In the genomic region with DNA sequence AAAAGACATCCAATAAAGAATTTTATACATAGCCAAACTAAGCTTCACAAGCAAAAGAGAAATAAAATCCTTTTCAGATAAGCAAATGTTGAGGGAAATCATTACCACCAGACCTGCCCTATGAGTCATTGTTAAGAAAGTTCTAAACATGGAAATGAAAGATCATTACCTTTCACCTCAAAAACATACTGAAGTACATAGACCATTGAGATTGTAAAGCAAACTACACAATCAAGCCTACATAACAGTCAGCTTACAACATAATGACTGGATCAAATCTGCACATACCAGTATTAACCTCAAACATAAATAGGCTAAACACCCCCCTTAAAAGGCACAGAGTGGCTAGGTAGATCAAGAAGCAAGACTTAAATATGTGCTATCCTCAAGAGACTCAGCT, we compare ENCODE assay signal across 1 cellular context.
TF ChIP-seq lines count a peak whose summit lies in the region.

No MANE protein-coding gene starts in this region.

TF ChIP-seq in IMR-90, 13 proteins besides CTCF, POLR2A, EP300 and RAD21:
- TF ChIP-seq SMC3 (IDR thresholded peaks at IDR 0.05; ENCODE audit: low read depth, low read length) = no peak
- TF ChIP-seq FOS (IDR thresholded peaks at IDR 0.05; ENCODE audit: low read depth, low read length) = peak; percentile 81; the same call in 1 of the 2 replicates
- TF ChIP-seq RCOR1 (IDR thresholded peaks at IDR 0.05; ENCODE audit: insufficient replicate concordance, low read length) = no peak
- TF ChIP-seq, protein P1, sequence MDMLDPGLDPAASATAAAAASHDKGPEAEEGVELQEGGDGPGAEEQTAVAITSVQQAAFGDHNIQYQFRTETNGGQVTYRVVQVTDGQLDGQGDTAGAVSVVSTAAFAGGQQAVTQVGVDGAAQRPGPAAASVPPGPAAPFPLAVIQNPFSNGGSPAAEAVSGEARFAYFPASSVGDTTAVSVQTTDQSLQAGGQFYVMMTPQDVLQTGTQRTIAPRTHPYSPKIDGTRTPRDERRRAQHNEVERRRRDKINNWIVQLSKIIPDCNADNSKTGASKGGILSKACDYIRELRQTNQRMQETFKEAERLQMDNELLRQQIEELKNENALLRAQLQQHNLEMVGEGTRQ (IDR thresholded peaks at IDR 0.05; ENCODE audit: low read depth, low read length) = no peak
- TF ChIP-seq MAZ (IDR thresholded peaks at IDR 0.05; ENCODE audit: borderline replicate concordance, low read depth, low read length) = no peak
- TF ChIP-seq, protein P2, sequence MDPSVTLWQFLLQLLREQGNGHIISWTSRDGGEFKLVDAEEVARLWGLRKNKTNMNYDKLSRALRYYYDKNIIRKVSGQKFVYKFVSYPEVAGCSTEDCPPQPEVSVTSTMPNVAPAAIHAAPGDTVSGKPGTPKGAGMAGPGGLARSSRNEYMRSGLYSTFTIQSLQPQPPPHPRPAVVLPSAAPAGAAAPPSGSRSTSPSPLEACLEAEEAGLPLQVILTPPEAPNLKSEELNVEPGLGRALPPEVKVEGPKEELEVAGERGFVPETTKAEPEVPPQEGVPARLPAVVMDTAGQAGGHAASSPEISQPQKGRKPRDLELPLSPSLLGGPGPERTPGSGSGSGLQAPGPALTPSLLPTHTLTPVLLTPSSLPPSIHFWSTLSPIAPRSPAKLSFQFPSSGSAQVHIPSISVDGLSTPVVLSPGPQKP (IDR thresholded peaks at IDR 0.05; ENCODE audit: borderline replicate concordance, low read depth, low read length) = no peak
- TF ChIP-seq CEBPB (IDR thresholded peaks at IDR 0.05; ENCODE audit: low read depth, low read length) = peak; percentile 52
- no peak for TF ChIP-seq MXI1 (IDR thresholded peaks at IDR 0.05; ENCODE audit: borderline replicate concordance, low read depth, low read length)
- no peak for TF ChIP-seq MAFK (IDR thresholded peaks at IDR 0.05; ENCODE audit: low read depth, low read length)
- peak; percentile 14; the same call in 1 of the 2 replicates for TF ChIP-seq NFE2L2 (IDR thresholded peaks at IDR 0.05; ENCODE audit: low read depth, low read length)
- no peak; the same call in 1 of the 2 replicates for TF ChIP-seq BHLHE40 (IDR thresholded peaks at IDR 0.05; ENCODE audit: low read depth, low read length)
- no peak for TF ChIP-seq RFX5 (IDR thresholded peaks at IDR 0.05; ENCODE audit: low read depth, low read length)
- no peak for TF ChIP-seq CHD1 (IDR thresholded peaks at IDR 0.05; ENCODE audit: low read depth, low read length)
